In genomic region chr3:195405646-195406045, GRCh38 we compare ENCODE assay signal across 22 cellular contexts. TPM values are rescaled to one million over a fixed set of nuclear protein-coding genes. Genes with fewer than 3 reads are reported as not detected.
DNase-seq lines count a peak whose midpoint lies in the region; ATAC-seq, FAIRE-seq and TF ChIP-seq lines count a peak whose summit lies in the region.
"Had no signal": no experiment of that assay in that cellular context is flagged by ENCODE, and none has a peak within 500 bp of the region (broad histone marks: within the 10 kb centered on the region; RNA-seq: fewer than 3 reads in every experiment).

No MANE protein-coding gene starts in this region.

- no peaks in the 10 kb centered on the region for H3K9me2 ChIP-seq in Karpas-422 (replicated peaks; ENCODE audit: insufficient read depth, low read length)

- no peak for TF ChIP-seq CTCF in CD4-positive, alpha-beta T cell (IDR thresholded peaks at IDR 0.05)
- TF ChIP-seq CTCF in endothelial cell of umbilical vein (IDR thresholded peaks at IDR 0.05; ENCODE audit: extremely low read depth in 1 of 2, insufficient read depth in 1 of 2, low read depth in 1 of 2, low read length in 2 of 2) = no peak
- TF ChIP-seq CTCF in neutrophil (IDR thresholded peaks at IDR 0.05) = no peak

- H3K36me3 ChIP-seq in Karpas-422 (ENCODE audit: insufficient read depth, low read length) (peaks cover 30% of the 10 kb centered on the region), endothelial cell of umbilical vein (ENCODE audit: control insufficient read depth in 2 of 2, extremely low read depth in 1 of 2, insufficient read depth in 2 of 2, low read length in 2 of 2) (no peaks in the 10 kb centered on the region), neutrophil (no peaks in the 10 kb centered on the region)
- H3K36me3 ChIP-seq: SJCRH30 had no signal

- H3K79me2 ChIP-seq in Karpas-422 (ENCODE audit: low read length) (peaks cover 97% of the 10 kb centered on the region), endothelial cell of umbilical vein (ENCODE audit: control insufficient read depth, insufficient read depth, low read length) (peaks cover 55% of the 10 kb centered on the region)

- H3K27me3 Mint-ChIP-seq in CD4-positive, alpha-beta T cell = no peaks in the 10 kb centered on the region
- no peaks in the 10 kb centered on the region for H3K27me3 Mint-ChIP-seq in activated CD4-positive, alpha-beta memory T cell treated with anti-CD3 and anti-CD28 coated beads, Interleukin-2, amount 10 ng/mL, durations not matched to agents 7 days and 5 days

- peaks cover 45% of the 10 kb centered on the region for H3K36me3 Mint-ChIP-seq in CD4-positive, alpha-beta T cell (ENCODE audit: low read depth)
- H3K36me3 Mint-ChIP-seq in activated CD4-positive, alpha-beta memory T cell treated with anti-CD3 and anti-CD28 coated beads, Interleukin-2, amount 10 ng/mL, durations not matched to agents 7 days and 5 days (ENCODE audit: low read depth) = peaks cover 39% of the 10 kb centered on the region

- H3K27ac ChIP-seq in CD4-positive, alpha-beta T cell (ENCODE audit: low read depth, low read length) = no peak overlapping the region
- H3K27ac ChIP-seq in Karpas-422 (ENCODE audit: low read length) = 0 out of 2 replicates have a peak overlapping the region, but pooled peaks have one; percentile 5
- H3K27ac ChIP-seq in endothelial cell of umbilical vein (ENCODE audit: insufficient read depth, low read depth, low read length) = no peak overlapping the region
- peak overlapping the region; percentile 41 for H3K27ac ChIP-seq in neutrophil
- H3K27ac ChIP-seq: A549, PC-9, SJCRH30 had no signal

- H2AFZ ChIP-seq in Karpas-422 (ENCODE audit: low read length) (no peak overlapping the region), endothelial cell of umbilical vein (ENCODE audit: low read depth, low read length) (no peak overlapping the region)
- H2AFZ ChIP-seq: GM23338, PC-9 had no signal

- peak; percentile 12 for FAIRE-seq in endothelial cell of umbilical vein (lab: Jason Lieb, UNC)
- FAIRE-seq: A549, HepG2 had no signal

- H3K4me2 ChIP-seq in Karpas-422 (ENCODE audit: low read depth, low read length, poor library complexity, severe bottlenecking) (no peak overlapping the region), endothelial cell of umbilical vein (ENCODE audit: insufficient read depth, low read length) (no peak overlapping the region)
- H3K4me2 ChIP-seq: A549, GM23338, PC-9 had no signal

- POLR2A ChIA-PET in CD4-positive, alpha-beta T cell (lab: Charles Lee) = no interaction called here
- POLR2A ChIA-PET in endothelial cell of umbilical vein (lab: Charles Lee) = no interaction called here
- POLR2A ChIA-PET in activated CD4-positive, alpha-beta memory T cell treated with anti-CD3 and anti-CD28 coated beads, Interleukin-2, amount 10 ng/mL, durations not matched to agents 7 days and 5 days (lab: Charles Lee) = no interaction called here

- TF ChIP-seq POLR2A in endothelial cell of umbilical vein (IDR thresholded peaks at IDR 0.05; ENCODE audit: low read depth, low read length) = no peak

- peaks cover 51% of the 10 kb centered on the region for H3K4me1 Mint-ChIP-seq in CD4-positive, alpha-beta T cell (ENCODE audit: low read depth)
- peaks cover 39% of the 10 kb centered on the region for H3K4me1 Mint-ChIP-seq in activated CD4-positive, alpha-beta memory T cell treated with anti-CD3 and anti-CD28 coated beads, Interleukin-2, amount 10 ng/mL, durations not matched to agents 7 days and 5 days

- H3K9me3 ChIP-seq in CD4-positive, alpha-beta T cell (ENCODE audit: control insufficient read depth, low read length) = no peaks in the 10 kb centered on the region
- no peaks in the 10 kb centered on the region for H3K9me3 ChIP-seq in Karpas-422 (ENCODE audit: low read length)
- H3K9me3 ChIP-seq in endothelial cell of umbilical vein (replicated peaks; ENCODE audit: control insufficient read depth, insufficient read depth, low read length) = no peaks in the 10 kb centered on the region
- no peaks in the 10 kb centered on the region for H3K9me3 ChIP-seq in neutrophil
- H3K9me3 ChIP-seq: A549, SJCRH30 had no signal

- H3K4me3 ChIP-seq in Karpas-422 (ENCODE audit: low read length) = no peak overlapping the region
- no peak overlapping the region for H3K4me3 ChIP-seq in endothelial cell of umbilical vein (replicated peaks in 1 of 3; ENCODE audit: insufficient read depth in 1 of 3, low read depth in 1 of 3, low read length in 3 of 3)
- H3K4me3 ChIP-seq in neutrophil (ENCODE audit: low read depth in 1 of 2, low read length in 1 of 2) = no peak overlapping the region
- H3K4me3 ChIP-seq: A549, GM23338, PC-9, SJCRH30 had no signal

- H3K9ac ChIP-seq in Karpas-422 (ENCODE audit: low read length) = no peak overlapping the region
- no peak overlapping the region for H3K9ac ChIP-seq in endothelial cell of umbilical vein (replicated peaks; ENCODE audit: extremely low read depth, insufficient read depth, low read length)

- no peaks in the 10 kb centered on the region for H3K9me1 ChIP-seq in endothelial cell of umbilical vein (replicated peaks; ENCODE audit: control insufficient read depth, extremely low read depth, insufficient read depth, low read length)

- peak overlapping the region; percentile 34 for H3K27ac Mint-ChIP-seq in CD4-positive, alpha-beta T cell
- H3K27ac Mint-ChIP-seq in activated CD4-positive, alpha-beta memory T cell treated with anti-CD3 and anti-CD28 coated beads, Interleukin-2, amount 10 ng/mL, durations not matched to agents 7 days and 5 days = no peak overlapping the region
- H3K27ac Mint-ChIP-seq: GM23338, H9 had no signal

- H3K4me3 Mint-ChIP-seq in CD4-positive, alpha-beta T cell = no peak overlapping the region
- no peak overlapping the region for H3K4me3 Mint-ChIP-seq in activated CD4-positive, alpha-beta memory T cell treated with anti-CD3 and anti-CD28 coated beads, Interleukin-2, amount 10 ng/mL, durations not matched to agents 7 days and 5 days
- H3K4me3 Mint-ChIP-seq: GM23338, H9 had no signal

- no peaks in the 10 kb centered on the region for H3K27me3 ChIP-seq in CD4-positive, alpha-beta T cell (ENCODE audit: control insufficient read depth, insufficient read depth, low read length)
- H3K27me3 ChIP-seq in Karpas-422 (ENCODE audit: low read length) (no peaks in the 10 kb centered on the region), endothelial cell of umbilical vein (ENCODE audit: control insufficient read depth in 2 of 2, insufficient read depth in 2 of 2, low read length in 2 of 2) (no peaks in the 10 kb centered on the region), neutrophil (no peaks in the 10 kb centered on the region)
- H3K27me3 ChIP-seq: SJCRH30 had no signal

- H4K20me1 ChIP-seq in Karpas-422 (ENCODE audit: insufficient read depth, low read depth, low read length) = no peaks in the 10 kb centered on the region
- no peaks in the 10 kb centered on the region for H4K20me1 ChIP-seq in endothelial cell of umbilical vein (replicated peaks; ENCODE audit: control insufficient read depth, extremely low read depth, insufficient read depth, low read length)

- CTCF ChIA-PET in CD4-positive, alpha-beta T cell (lab: Charles Lee) = no interaction called here
- CTCF ChIA-PET in endothelial cell of umbilical vein (lab: Charles Lee) = no interaction called here
- CTCF ChIA-PET in activated CD4-positive, alpha-beta memory T cell treated with anti-CD3 and anti-CD28 coated beads, Interleukin-2, amount 10 ng/mL, durations not matched to agents 7 days and 5 days (lab: Charles Lee) = no interaction called here

- intact Hi-C loops in CD4-positive, alpha-beta T cell (cut with DNase I, micrococcal nuclease) = no loop called here
- intact Hi-C loops in endothelial cell of umbilical vein (cut with micrococcal nuclease) = no loop called here

- no peak for ATAC-seq in CD4-positive, alpha-beta T cell (ENCODE audit: poor library complexity)
- no peak for ATAC-seq in GM18511 (IDR thresholded peaks at IDR 0.05; ENCODE audit: unreplicated experiment)
- ATAC-seq: A549, GM23338, HepG2, Right ventricle myocardium inferior had no signal

- peaks cover 4% of the 10 kb centered on the region for H3K9me3 Mint-ChIP-seq in CD4-positive, alpha-beta T cell
- H3K9me3 Mint-ChIP-seq in activated CD4-positive, alpha-beta memory T cell treated with anti-CD3 and anti-CD28 coated beads, Interleukin-2, amount 10 ng/mL, durations not matched to agents 7 days and 5 days = no peaks in the 10 kb centered on the region
- H3K9me3 Mint-ChIP-seq: GM23338 had no signal

- no peak for DNase-seq in CD4-positive, alpha-beta T cell
- DNase-seq in Karpas-422 (no peak), endothelial cell of umbilical vein (ENCODE audit: low read depth, low spot score) (peak; percentile 49), DMS79 (lab: John Stamatoyannopoulos, UW) (no peak)
- no peak for DNase-seq in activated CD4-positive, alpha-beta memory T cell treated with anti-CD3 and anti-CD28 coated beads, Interleukin-2, amount 10 ng/mL, durations not matched to agents 7 days and 5 days
- DNase-seq: AML-193, C1 segment of cervical spinal cord, Calu3, H9, NCI-H1105 treated with DMSO at 0.1 percent for 48 hours, NCI-H1694, NCI-H2081, NCI-H2227 treated with DMSO at 0.1 percent for 48 hours, NCI-H526 treated with DMSO at 0.1 percent for 48 hours, PC-9, SJCRH30 had no signal

- dilution Hi-C loops in endothelial cell of umbilical vein (cut with MboI; ENCODE audit: extremely low pct_ligation_motif_present, low sequenced_read_pairs) = no loop called here

- H3K4me1 ChIP-seq in Karpas-422 (ENCODE audit: low read length) = peaks cover 90% of the 10 kb centered on the region
- peaks cover 5% of the 10 kb centered on the region for H3K4me1 ChIP-seq in endothelial cell of umbilical vein (ENCODE audit: control insufficient read depth, extremely low read depth, insufficient read depth, low read length)
- H3K4me1 ChIP-seq in neutrophil (ENCODE audit: control insufficient read depth in 1 of 2, insufficient read depth in 1 of 2, low read depth in 1 of 2, low read length in 1 of 2) = peaks cover 14 to 41% of the 10 kb centered on the region in 2 experiments
- H3K4me1 ChIP-seq: SJCRH30 had no signal

- no TSS peak for BruUV-seq in endothelial cell of umbilical vein (replicated peaks; lab: Mats Ljungman, UMichigan)

TF ChIP-seq in endothelial cell of umbilical vein, 7 proteins besides CTCF, POLR2A, EP300 and RAD21 (continues in another document):
- TF ChIP-seq MYC (IDR thresholded peaks at IDR 0.05; ENCODE audit: low read depth, low read length) = no peak

RNA-seq across cellular contexts. Expression of gene ACAP2, which starts 37.2 kb away (rescaled TPM):
- total RNA-seq in CD4-positive, alpha-beta T cell = 10 to 100 TPM; 50.7 to 51.4 TPM
- total RNA-seq in Karpas-422 (2014; rRNA removed; shearing (Covaris generic); ENCODE audit: low replicate concordance) = 188 and 260 TPM in 2 replicates
- total RNA-seq in endothelial cell of umbilical vein = 34.4 and 36.9 TPM in 2 replicates
- 5.5 and 13.6 TPM in 2 replicates for polyA plus RNA-seq in endothelial cell of umbilical vein
- 6.5 and 7.3 TPM in 2 replicates for polyA plus RNA-seq in endothelial cell of umbilical vein (2011; cell fraction: cytosol; rRNA removed)
- 18.7 and 26.1 TPM in 2 replicates for polyA plus RNA-seq in endothelial cell of umbilical vein (2011; cell fraction: nucleus; rRNA removed)
- 13.8 and 15.3 TPM in 2 replicates for polyA plus RNA-seq in endothelial cell of umbilical vein (2012)
- polyA minus RNA-seq in endothelial cell of umbilical vein = 35.8 and 43.6 TPM in 2 replicates
- 31.0 TPM for polyA minus RNA-seq in endothelial cell of umbilical vein (2011; cell fraction: cytosol; rRNA and poly(A)+ RNA removed)
- polyA minus RNA-seq in endothelial cell of umbilical vein (2011; cell fraction: nucleus; rRNA and poly(A)+ RNA removed) = 55.7 and 70.0 TPM in 2 replicates
- total RNA-seq in activated CD4-positive, alpha-beta memory T cell treated with anti-CD3 and anti-CD28 coated beads, Interleukin-2, amount 10 ng/mL, durations not matched to agents 7 days and 5 days = 10 to 100 TPM; 76.0 to 77.4 TPM

Comparison
In these comparisons a context has a peak if more than half of its experiments do, and no peak if none do; other contexts are left out.
1. H3K27ac ChIP-seq: peak in Karpas-422 (single experiment) and neutrophil (single experiment); none in CD4-positive, alpha-beta T cell (single experiment) and endothelial cell of umbilical vein (single experiment).